In the genomic region with DNA sequence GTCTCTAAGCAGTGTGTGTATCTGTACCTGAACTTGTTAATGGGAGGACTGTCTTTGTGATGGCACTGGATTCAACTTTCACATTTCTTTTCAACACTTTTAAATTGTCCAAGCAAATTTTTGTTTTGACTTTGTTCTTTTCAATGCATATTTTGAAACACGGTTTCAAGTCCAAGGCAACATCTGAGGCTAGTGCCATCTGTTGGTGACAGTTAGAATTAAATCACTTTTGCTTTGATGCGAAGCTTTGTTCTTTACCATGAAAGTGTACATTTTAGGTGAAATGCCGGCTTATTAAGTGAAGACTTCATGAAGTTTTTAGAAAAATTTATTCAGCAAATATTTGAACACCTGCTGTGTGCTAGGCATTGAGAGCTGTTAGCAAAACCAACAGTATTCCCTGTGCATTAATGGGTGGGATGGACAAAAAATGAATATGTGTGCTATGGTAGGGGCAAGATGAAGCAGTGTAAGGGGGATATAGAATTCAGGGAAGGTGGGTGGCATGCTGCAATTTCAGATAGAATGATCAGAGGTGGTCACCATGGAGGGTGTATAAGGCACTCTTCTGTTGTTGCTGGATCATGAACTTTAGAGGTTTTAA, we compare ENCODE assay signal across 8 cellular contexts.
A peak's percentile ranks its signal among the peaks of the same experiment; 100 is the strongest.
DNase-seq lines count a peak whose midpoint lies in the region; ATAC-seq and TF ChIP-seq lines count a peak whose summit lies in the region.
"Had no signal": no experiment of that assay in that cellular context is flagged by ENCODE, and none has a peak within 500 bp of the region (broad histone marks: within the 10 kb centered on the region; RNA-seq: fewer than 3 reads in every experiment).

No MANE protein-coding gene starts in this region.

- H3K36me3 Mint-ChIP-seq in brain (peaks cover 56% of the 10 kb centered on the region), nephron (ENCODE audit: low read depth) (peaks cover 27% of the 10 kb centered on the region)

- no peaks in the 10 kb centered on the region for H4K20me1 ChIP-seq in KMS-11 (ENCODE audit: insufficient read depth)

- no peaks in the 10 kb centered on the region for H3K4me1 ChIP-seq in KMS-11 (ENCODE audit: low read depth, poor library complexity, severe bottlenecking)

- no peak overlapping the region for H3K27ac ChIP-seq in KMS-11

- H3K4me3 Mint-ChIP-seq in brain (no peak overlapping the region), nephron (no peak overlapping the region)

- peaks cover 4% of the 10 kb centered on the region; the same call in 1 of the 2 replicates for H3K79me2 ChIP-seq in KMS-11 (ENCODE audit: insufficient read depth, low read depth)

- TF ChIP-seq CTCF in GM10266 (IDR thresholded peaks at IDR 0.05; ENCODE audit: control insufficient read depth, insufficient read depth, low read depth, missing control alignments) (peak; percentile 52), KMS-11 (conservative IDR thresholded peaks at IDR 0.05; ENCODE audit: low read depth, low read length) (peak; percentile 75), brain (conservative IDR thresholded peaks at IDR 0.05) (peak; percentile 31 to 56), nephron (IDR thresholded peaks at IDR 0.05; ENCODE audit: unreplicated experiment in 3 of 3) (peak; percentile 30 to 48 (median 32))

- H3K27me3 Mint-ChIP-seq in brain (no peaks in the 10 kb centered on the region), nephron (ENCODE audit: low read depth) (no peaks in the 10 kb centered on the region)

- H3K36me3 ChIP-seq in KMS-11 (ENCODE audit: insufficient read depth): no peaks in the 10 kb centered on the region

- no peak overlapping the region for H3K4me3 ChIP-seq in KMS-11 (IDR thresholded peaks at IDR 0.05; ENCODE audit: insufficient read depth, low read depth, low read length)

- peaks cover 0 to 5% (median 4%) of the 10 kb centered on the region in 5 experiments for H3K9me3 Mint-ChIP-seq in brain
- H3K9me3 Mint-ChIP-seq in nephron: peaks cover 4% of the 10 kb centered on the region

- H3K4me2 ChIP-seq in KMS-11: no peak overlapping the region

- no peak for ATAC-seq in HG03108 (IDR thresholded peaks at IDR 0.05; ENCODE audit: unreplicated experiment)
- ATAC-seq: left cardiac atrium had no signal

- no peak overlapping the region for H2AFZ ChIP-seq in KMS-11 (ENCODE audit: low read depth)

- DNase-seq in GM10266 (ENCODE audit: extremely low spot score): no peak
- DNase-seq in SHP77 (lab: John Stamatoyannopoulos, UW): no peak
- DNase-seq in EL: no peak
- DNase-seq: left cardiac atrium had no signal

- no peak overlapping the region for H3K9ac ChIP-seq in KMS-11

- H3K27me3 ChIP-seq in KMS-11 (ENCODE audit: insufficient read depth, low read depth): no peaks in the 10 kb centered on the region

- H3K27ac Mint-ChIP-seq in brain (no peak overlapping the region), nephron (no peak overlapping the region)

- peaks cover 17% of the 10 kb centered on the region for H3K4me1 Mint-ChIP-seq in brain
- peaks cover 17% of the 10 kb centered on the region for H3K4me1 Mint-ChIP-seq in nephron
